In the genomic region with DNA sequence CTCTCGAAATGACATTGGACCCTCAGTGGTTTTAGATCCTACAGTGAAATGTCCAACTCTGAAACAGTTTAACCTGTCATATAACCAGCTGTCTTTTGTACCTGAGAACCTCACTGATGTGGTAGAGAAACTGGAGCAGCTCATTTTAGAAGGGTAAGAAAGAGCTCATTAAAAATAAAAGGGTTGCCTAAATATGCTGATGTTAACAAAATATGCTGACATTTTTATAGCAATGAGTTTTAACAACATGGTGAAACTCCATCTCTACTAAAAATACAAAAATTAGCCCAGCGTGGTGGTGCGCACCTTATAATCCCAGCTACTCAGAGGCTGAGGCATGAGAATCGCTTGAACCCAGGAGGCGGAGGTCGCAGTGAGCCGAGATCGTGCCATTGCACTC, we compare ENCODE assay signal across 20 cellular contexts.
DNase-seq lines count a peak whose midpoint lies in the region; ATAC-seq, FAIRE-seq and TF ChIP-seq lines count a peak whose summit lies in the region.
"Had no signal": no experiment of that assay in that cellular context is flagged by ENCODE, and none has a peak within 500 bp of the region (broad histone marks: within the 10 kb centered on the region; RNA-seq: fewer than 3 reads in every experiment).

No MANE protein-coding gene starts in this region.

- no peak overlapping the region for H2AK9ac ChIP-seq in IMR-90 (replicated peaks; ENCODE audit: low read depth, low read length, poor library complexity)

- H3K4me3 Mint-ChIP-seq in memory B cell = no peak overlapping the region
- H3K4me3 Mint-ChIP-seq: B cell; CD4-positive, alpha-beta T cell; CD8-positive, alpha-beta T cell had no signal

- no peaks in the 10 kb centered on the region for H3K9me3 Mint-ChIP-seq in memory B cell
- H3K9me3 Mint-ChIP-seq: CD4-positive, alpha-beta T cell; CD8-positive, alpha-beta T cell had no signal

- no peak overlapping the region for H2AFZ ChIP-seq in IMR-90 (replicated peaks; ENCODE audit: low read length, poor library complexity)

- CTCF ChIA-PET in A549 (lab: Yijun Ruan, JAX) = interaction anchor here (1.1 to 1.2 kb wide), 2 partner anchors 15 to 145 kb away, joined by 3 to 4 read pairs; no protein-coding TSS in a partner anchor
- CTCF ChIA-PET in IMR-90 (lab: Yijun Ruan, JAX) = no interaction called here

- H3K23ac ChIP-seq in IMR-90 (ENCODE audit: low read depth, low read length) = no peak overlapping the region

- H3K9me3 ChIP-seq in A549 = no peaks in the 10 kb centered on the region
- H3K9me3 ChIP-seq in IMR-90 (ENCODE audit: control insufficient read depth, insufficient read depth, low read length) = no peaks in the 10 kb centered on the region
- H3K9me3 ChIP-seq: BLaER1 treated with 17β-estradiol and CSF1 and Interleukin-3, amounts not matched to agents 10 nM and 100 nM; Caco-2 had no signal

- H3K27me3 Mint-ChIP-seq in memory B cell = no peaks in the 10 kb centered on the region
- H3K27me3 Mint-ChIP-seq: B cell; CD4-positive, alpha-beta T cell had no signal

- H3K18ac ChIP-seq in IMR-90 (ENCODE audit: low read depth, low read length) = no peak overlapping the region

- H4K91ac ChIP-seq in IMR-90 (ENCODE audit: insufficient read depth, low read depth, low read length) = no peak overlapping the region

- no peak for DNase-seq in A549 (ENCODE audit: low read depth in 1 of 2, low spot score in 1 of 2)
- DNase-seq in IMR-90 = no peak
- DNase-seq in memory B cell (ENCODE audit: low spot score in 2 of 2) = no peak
- DNase-seq in GM19240 (ENCODE audit: insufficient read length, low spot score) = no peak
- DNase-seq: 8988T; AML-193; Caco-2; Calu3; CD4-positive, alpha-beta T cell; CD8-positive, alpha-beta T cell; DMS79 treated with DMSO at 0.1 percent for 48 hours; GF-D8 had no signal

- no peaks in the 10 kb centered on the region for H3K79me1 ChIP-seq in IMR-90 (ENCODE audit: low read depth in 1 of 2, low read length in 2 of 2)

- no peak overlapping the region for H2BK20ac ChIP-seq in IMR-90 (ENCODE audit: low read depth, low read length)

- H3K4me3 ChIP-seq in A549 (no peak overlapping the region), IMR-90 (ENCODE audit: insufficient read depth, low read depth, low read length) (no peak overlapping the region)
- H3K4me3 ChIP-seq: BLaER1 treated with 17β-estradiol and CSF1 and Interleukin-3, amounts not matched to agents 10 nM and 100 nM had no signal

- TF ChIP-seq RAD21 in A549 (conservative IDR thresholded peaks at IDR 0.05 in 1 of 2, IDR thresholded peaks at IDR 0.05 in 1 of 2) (no peak), IMR-90 (IDR thresholded peaks at IDR 0.05; ENCODE audit: low read length) (no peak)

- TF ChIP-seq POLR2A in A549 (IDR thresholded peaks at IDR 0.05; ENCODE audit: low read length) = no peak
- no peak for TF ChIP-seq POLR2A in IMR-90 (IDR thresholded peaks at IDR 0.05; ENCODE audit: low read depth, low read length)

- H4K5ac ChIP-seq in IMR-90 (ENCODE audit: low read depth, low read length) = no peak overlapping the region

- no peak for TF ChIP-seq CTCF in A549 (IDR thresholded peaks at IDR 0.05)
- TF ChIP-seq CTCF in IMR-90 (conservative IDR thresholded peaks at IDR 0.05; ENCODE audit: low read depth, low read length) = no peak

- in situ Hi-C loops in IMR-90 (cut with MboI; ENCODE audit: low sequenced_read_pairs) = no loop called here

- no peaks in the 10 kb centered on the region for H3K36me3 ChIP-seq in IMR-90 (ENCODE audit: control insufficient read depth, insufficient read depth, low read length)

- peaks cover 8% of the 10 kb centered on the region for H3K4me1 Mint-ChIP-seq in memory B cell
- H3K4me1 Mint-ChIP-seq: B cell had no signal

- H2BK15ac ChIP-seq in IMR-90 (ENCODE audit: low read depth, low read length) = no peak overlapping the region

- no peak for FAIRE-seq in A549 (lab: Jason Lieb, UNC)
- FAIRE-seq: A204.1, D721Med, G401.6, GM12891 had no signal

- peaks cover 24% of the 10 kb centered on the region for H3K36me3 Mint-ChIP-seq in memory B cell
- H3K36me3 Mint-ChIP-seq: CD8-positive, alpha-beta T cell had no signal

- H3K9ac ChIP-seq in IMR-90 (ENCODE audit: low read depth, low read length) = no peak overlapping the region
- H3K9ac ChIP-seq: BLaER1 treated with 17β-estradiol and CSF1 and Interleukin-3, amounts not matched to agents 10 nM and 100 nM had no signal

- H2BK120ac ChIP-seq in IMR-90 (ENCODE audit: low read depth, low read length) = no peak overlapping the region

- no peak overlapping the region for H3K56ac ChIP-seq in IMR-90 (ENCODE audit: extremely low read depth, insufficient read depth, low read length)

- H3K27ac Mint-ChIP-seq in memory B cell = peak overlapping the region; percentile 62
- H3K27ac Mint-ChIP-seq: B cell; CD4-positive, alpha-beta T cell; CD8-positive, alpha-beta T cell had no signal

- BruUV-seq in IMR-90 (replicated peaks; lab: Mats Ljungman, UMichigan) = no TSS peak

- H4K20me1 ChIP-seq in IMR-90 (ENCODE audit: insufficient read depth, low read length) = no peaks in the 10 kb centered on the region
- H4K20me1 ChIP-seq: BLaER1 treated with 17β-estradiol and CSF1 and Interleukin-3, amounts not matched to agents 10 nM and 100 nM had no signal

- no peak for TF ChIP-seq EP300 in A549 (IDR thresholded peaks at IDR 0.05)

- H3K4ac ChIP-seq in IMR-90 (ENCODE audit: low read depth, low read length) = no peak overlapping the region

- H2BK5ac ChIP-seq in IMR-90 (ENCODE audit: low read depth, low read length, poor library complexity, severe bottlenecking) = no peak overlapping the region

- H2AK5ac ChIP-seq in IMR-90 (ENCODE audit: low read depth, low read length) = no peak overlapping the region

- H3K27ac ChIP-seq in A549 (no peak overlapping the region), IMR-90 (ENCODE audit: insufficient read depth, low read length) (no peak overlapping the region)
- H3K27ac ChIP-seq: BLaER1 treated with 17β-estradiol and CSF1 and Interleukin-3, amounts not matched to agents 10 nM and 100 nM; C4-2B had no signal

- no peak overlapping the region for H3K4me2 ChIP-seq in A549
- no peak overlapping the region for H3K4me2 ChIP-seq in IMR-90 (ENCODE audit: low read depth, low read length)
- H3K4me2 ChIP-seq: BLaER1 treated with 17β-estradiol and CSF1 and Interleukin-3, amounts not matched to agents 10 nM and 100 nM had no signal

- peaks cover 43% of the 10 kb centered on the region for H3K4me1 ChIP-seq in A549
- H3K4me1 ChIP-seq in IMR-90 (ENCODE audit: control insufficient read depth, insufficient read depth, low read length) = no peaks in the 10 kb centered on the region
- H3K4me1 ChIP-seq: Caco-2 had no signal

- H3K9me1 ChIP-seq in IMR-90 (ENCODE audit: insufficient read depth, low read length) = no peaks in the 10 kb centered on the region

- intact Hi-C loops in IMR-90 (cut with micrococcal nuclease) = no loop called here

- H4K8ac ChIP-seq in IMR-90 (ENCODE audit: low read depth in 2 of 2, low read length in 2 of 2) = no peak overlapping the region

- WGBS in A549 (ENCODE audit: missing lambda C conversion rate) = 98% methylated on average over 8 of the region's 8 CpGs
- no CpG with 5 or more reads among the region's 8 CpGs for WGBS in IMR-90 (ENCODE audit: extremely low coverage in 2 of 2, insufficient read length in 1 of 2), 2 experiments

- H3K27me3 ChIP-seq in IMR-90 (ENCODE audit: control insufficient read depth, insufficient read depth, low read length) = no peaks in the 10 kb centered on the region
- H3K27me3 ChIP-seq: BLaER1 treated with 17β-estradiol and CSF1 and Interleukin-3, amounts not matched to agents 10 nM and 100 nM had no signal

- POLR2A ChIA-PET in A549 (lab: Yijun Ruan, JAX) (no interaction called here), IMR-90 (lab: Charles Lee; ENCODE audit: unreplicated experiment) (no interaction called here)

- H3K14ac ChIP-seq in IMR-90 (replicated peaks; ENCODE audit: low read depth, low read length) = no peak overlapping the region

- no peak for ATAC-seq in A549
- ATAC-seq in IMR-90 (ENCODE audit: low read depth) = no peak
- ATAC-seq in memory B cell (ENCODE audit: low read depth) = no peak
- ATAC-seq in GM19035 (IDR thresholded peaks at IDR 0.05; ENCODE audit: unreplicated experiment) = no peak
- ATAC-seq: CD8-positive, alpha-beta T cell had no signal

- dilution Hi-C loops in IMR-90 (cut with HindIII; ENCODE audit: low sequenced_read_pairs, unreplicated experiment) = no loop called here

TF ChIP-seq in A549, 52 proteins besides CTCF, POLR2A, EP300 and RAD21:
- no peak for TF ChIP-seq CEBPB (IDR thresholded peaks at IDR 0.05)
- no peak for TF ChIP-seq GATA3 (IDR thresholded peaks at IDR 0.05; ENCODE audit: borderline replicate concordance)
- TF ChIP-seq MAFK (IDR thresholded peaks at IDR 0.05; ENCODE audit: partially characterized antibody) = peak; percentile 93

TF ChIP-seq in IMR-90, 13 proteins besides CTCF, POLR2A, EP300 and RAD21:
- no peak for TF ChIP-seq CEBPB (IDR thresholded peaks at IDR 0.05; ENCODE audit: low read depth, low read length)
- TF ChIP-seq MAFK (IDR thresholded peaks at IDR 0.05; ENCODE audit: low read depth, low read length) = peak; percentile 75
- no peak for TF ChIP-seq RFX5 (IDR thresholded peaks at IDR 0.05; ENCODE audit: low read depth, low read length)
